Comparison of ENCODE assay signal across 1 cellular context in genomic region chr14:76293923-76294322, GRCh38.
TF ChIP-seq lines count a peak whose summit lies in the region.

No MANE protein-coding gene starts in this region.

TF ChIP-seq in HepG2, 621 proteins besides CTCF, POLR2A, EP300 and RAD21 (continued from another document and continues in another):
- peak; percentile 84; the same call in 1 of the 2 replicates for TF ChIP-seq ZNF281 (CRISPR knock-in tag; IDR thresholded peaks at IDR 0.05; ENCODE audit: borderline replicate concordance)
- no peak for TF ChIP-seq NFAT5 (CRISPR knock-in tag; IDR thresholded peaks at IDR 0.05)
- peak; percentile 37; the same call in 1 of the 2 replicates for TF ChIP-seq ARID3A (IDR thresholded peaks at IDR 0.05; ENCODE audit: low read depth, low read length)
- peak; percentile 89 for TF ChIP-seq THAP9 (CRISPR knock-in tag; IDR thresholded peaks at IDR 0.05; ENCODE audit: borderline replicate concordance)
- TF ChIP-seq ZNF30 (CRISPR knock-in tag; IDR thresholded peaks at IDR 0.05), result no peak
- TF ChIP-seq ZNF740 (CRISPR knock-in tag; IDR thresholded peaks at IDR 0.05), result peak; percentile 22; the same call in 1 of the 2 replicates
- TF ChIP-seq ZNF20 (CRISPR knock-in tag; IDR thresholded peaks at IDR 0.05), result no peak
- no peak for TF ChIP-seq ZNF768 (CRISPR knock-in tag; IDR thresholded peaks at IDR 0.05)
- no peak for TF ChIP-seq ZFP90 (CRISPR knock-in tag; IDR thresholded peaks at IDR 0.05; ENCODE audit: borderline replicate concordance)
- TF ChIP-seq ZMYM3 (CRISPR knock-in tag; IDR thresholded peaks at IDR 0.05), result no peak
- TF ChIP-seq SIX1 (CRISPR knock-in tag; IDR thresholded peaks at IDR 0.05; ENCODE audit: borderline replicate concordance), result no peak
- TF ChIP-seq ATRX (CRISPR knock-in tag; IDR thresholded peaks at IDR 0.05; ENCODE audit: borderline replicate concordance), result no peak
- TF ChIP-seq XRCC5 (optimal IDR thresholded peaks at IDR 0.05; ENCODE audit: low read length), result peak; percentile 31
- peak; percentile 76 for TF ChIP-seq HNF1B (CRISPR knock-in tag; IDR thresholded peaks at IDR 0.05)
- no peak for TF ChIP-seq ZNF710 (CRISPR knock-in tag; IDR thresholded peaks at IDR 0.05; ENCODE audit: borderline replicate concordance)
- no peak for TF ChIP-seq DMTF1 (CRISPR knock-in tag; IDR thresholded peaks at IDR 0.05)
- TF ChIP-seq REPIN1 (CRISPR knock-in tag; IDR thresholded peaks at IDR 0.05; ENCODE audit: borderline replicate concordance, low read depth), result no peak
- peak; percentile 73 for TF ChIP-seq RFX3 (CRISPR knock-in tag; IDR thresholded peaks at IDR 0.05)
- TF ChIP-seq SNAPC2 (CRISPR knock-in tag; IDR thresholded peaks at IDR 0.05), result no peak
- TF ChIP-seq MAF1 (CRISPR knock-in tag; IDR thresholded peaks at IDR 0.05; ENCODE audit: borderline replicate concordance), result no peak
- TF ChIP-seq PAXIP1 (CRISPR knock-in tag; conservative IDR thresholded peaks at IDR 0.05), result peak; percentile 48; the same call in 1 of the 2 replicates
- TF ChIP-seq IKZF5 (CRISPR knock-in tag; IDR thresholded peaks at IDR 0.05), result peak; percentile 89; the same call in 1 of the 2 replicates
- TF ChIP-seq SNAPC5 (CRISPR knock-in tag; IDR thresholded peaks at IDR 0.05; ENCODE audit: borderline replicate concordance), result no peak
- 0 out of 2 replicates have a peak, but pooled peaks have one; percentile 19 for TF ChIP-seq ZNF766 (CRISPR knock-in tag; IDR thresholded peaks at IDR 0.05; ENCODE audit: borderline replicate concordance)
- TF ChIP-seq EEA1 (CRISPR knock-in tag; IDR thresholded peaks at IDR 0.05; ENCODE audit: borderline replicate concordance), result no peak
- peak; percentile 75 for TF ChIP-seq RFX1 (IDR thresholded peaks at IDR 0.05)
